In the genomic region with DNA sequence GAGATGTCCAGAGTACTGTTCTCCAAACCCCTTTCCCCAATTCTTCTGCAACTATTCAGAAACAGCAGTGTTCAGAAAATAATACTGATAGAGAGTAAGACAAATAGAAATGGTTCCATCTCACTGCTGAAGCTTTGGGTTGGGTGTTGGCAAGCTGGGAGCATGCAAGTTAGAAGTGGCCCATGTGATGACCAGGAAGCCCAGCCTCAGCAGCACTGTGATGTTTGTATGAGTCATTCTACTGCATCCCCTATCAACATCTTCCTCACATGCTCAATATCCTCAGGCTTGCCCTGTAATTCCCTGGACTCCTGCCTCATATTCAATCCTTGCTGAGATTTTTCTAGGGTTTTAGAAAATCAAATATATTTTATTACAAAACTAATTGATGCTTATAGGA, we compare ENCODE assay signal across 12 cellular contexts.
DNase-seq lines count a peak whose midpoint lies in the region; ATAC-seq and TF ChIP-seq lines count a peak whose summit lies in the region.
"Had no signal": no experiment of that assay in that cellular context is flagged by ENCODE, and none has a peak within 500 bp of the region (broad histone marks: within the 10 kb centered on the region; RNA-seq: fewer than 3 reads in every experiment).

No MANE protein-coding gene starts in this region.

- no peaks in the 10 kb centered on the region for H3F3A ChIP-seq in neural progenitor cell (ENCODE audit: low read depth)

- no peaks in the 10 kb centered on the region for H3K36me3 Mint-ChIP-seq in neural progenitor cell
- no peaks in the 10 kb centered on the region for H3K36me3 Mint-ChIP-seq in activated CD4-positive, alpha-beta memory T cell treated with anti-CD3 and anti-CD28 coated beads for 36 hours

- H4K20me1 ChIP-seq in neural progenitor cell (ENCODE audit: low read depth) = no peaks in the 10 kb centered on the region
- no peaks in the 10 kb centered on the region for H4K20me1 ChIP-seq in OCI-LY7 (ENCODE audit: insufficient read depth, low read length)

- H3K4me1 Mint-ChIP-seq in neural progenitor cell = no peaks in the 10 kb centered on the region
- H3K4me1 Mint-ChIP-seq in activated CD4-positive, alpha-beta memory T cell treated with anti-CD3 and anti-CD28 coated beads for 36 hours (ENCODE audit: low read depth) = no peaks in the 10 kb centered on the region

- H3K4me3 Mint-ChIP-seq in neural progenitor cell = no peak overlapping the region
- H3K4me3 Mint-ChIP-seq in activated CD4-positive, alpha-beta memory T cell treated with anti-CD3 and anti-CD28 coated beads for 36 hours = no peak overlapping the region
- H3K4me3 Mint-ChIP-seq: endodermal cell had no signal

- TF ChIP-seq CTCF in astrocyte of the spinal cord (IDR thresholded peaks at IDR 0.05; ENCODE audit: low read depth, low read length) (no peak), neural progenitor cell (IDR thresholded peaks at IDR 0.05) (no peak), OCI-LY7 (conservative IDR thresholded peaks at IDR 0.05; ENCODE audit: low read length) (no peak)

- no peaks in the 10 kb centered on the region for H3K27me3 Mint-ChIP-seq in neural progenitor cell (ENCODE audit: insufficient read depth, low read depth)
- H3K27me3 Mint-ChIP-seq in activated CD4-positive, alpha-beta memory T cell treated with anti-CD3 and anti-CD28 coated beads for 36 hours = no peaks in the 10 kb centered on the region

- H3K9me2 ChIP-seq in OCI-LY7 (ENCODE audit: insufficient read depth, low read length) = no peaks in the 10 kb centered on the region

- no peaks in the 10 kb centered on the region for H3K27me3 ChIP-seq in neural progenitor cell

- POLR2A ChIA-PET in activated CD4-positive, alpha-beta memory T cell treated with anti-CD3 and anti-CD28 coated beads for 36 hours (lab: Charles Lee) = no interaction called here
- POLR2A ChIA-PET in OCI-LY7 (lab: Charles Lee) = no interaction called here

- no peak overlapping the region for H3K27ac Mint-ChIP-seq in neural progenitor cell
- no peak overlapping the region for H3K27ac Mint-ChIP-seq in activated CD4-positive, alpha-beta memory T cell treated with anti-CD3 and anti-CD28 coated beads for 36 hours
- H3K27ac Mint-ChIP-seq: endodermal cell had no signal

- H3K4me2 ChIP-seq in neural progenitor cell (no peak overlapping the region), OCI-LY7 (ENCODE audit: low read length) (no peak overlapping the region)
- H3K4me2 ChIP-seq: A549 had no signal

- H3K9me3 ChIP-seq in neural progenitor cell (ENCODE audit: low read depth) (no peaks in the 10 kb centered on the region), OCI-LY7 (ENCODE audit: low read length) (no peaks in the 10 kb centered on the region)
- H3K9me3 ChIP-seq: A549 had no signal

- CTCF ChIA-PET in activated CD4-positive, alpha-beta memory T cell treated with anti-CD3 and anti-CD28 coated beads for 36 hours (lab: Charles Lee) = no interaction called here
- CTCF ChIA-PET in OCI-LY7 (lab: Charles Lee; ENCODE audit: unreplicated experiment) = no interaction called here

- H3K9ac ChIP-seq in neural progenitor cell = no peak overlapping the region

- no peaks in the 10 kb centered on the region for H3K9me3 Mint-ChIP-seq in neural progenitor cell
- no peaks in the 10 kb centered on the region for H3K9me3 Mint-ChIP-seq in activated CD4-positive, alpha-beta memory T cell treated with anti-CD3 and anti-CD28 coated beads for 36 hours
- H3K9me3 Mint-ChIP-seq: endodermal cell had no signal

- H3K4me3 ChIP-seq in astrocyte of the spinal cord (ENCODE audit: low read depth, low read length) (no peak overlapping the region), neural progenitor cell (no peak overlapping the region), OCI-LY7 (ENCODE audit: low read depth, low read length, poor library complexity, severe bottlenecking) (no peak overlapping the region)
- H3K4me3 ChIP-seq: A549 had no signal

- no peaks in the 10 kb centered on the region for H3K4me1 ChIP-seq in neural progenitor cell
- no peaks in the 10 kb centered on the region for H3K4me1 ChIP-seq in OCI-LY7 (ENCODE audit: insufficient read depth, low read length, poor library complexity, severe bottlenecking)
- H3K4me1 ChIP-seq: A549 had no signal

- no TSS peak for BruUV-seq in OCI-LY7 (replicated peaks; lab: Mats Ljungman, UMichigan)

- DNase-seq in AG08395 (ENCODE audit: low spot score) = peak; percentile 30
- peak; percentile 3 for DNase-seq in astrocyte of the spinal cord (ENCODE audit: low read depth, low spot score)
- DNase-seq in neural progenitor cell (ENCODE audit: low spot score) = no peak
- no peak for DNase-seq in activated CD4-positive, alpha-beta memory T cell treated with anti-CD3 and anti-CD28 coated beads for 36 hours
- DNase-seq in OCI-LY7 (ENCODE audit: low spot score) = no peak
- DNase-seq: endodermal cell, midbrain had no signal

- H2AFZ ChIP-seq in neural progenitor cell (replicated peaks) (no peak overlapping the region), OCI-LY7 (ENCODE audit: low read length) (no peak overlapping the region)

- no peaks in the 10 kb centered on the region for H3K36me3 ChIP-seq in neural progenitor cell
- H3K36me3 ChIP-seq in OCI-LY7 (ENCODE audit: insufficient read depth, low read length) = no peaks in the 10 kb centered on the region

- H3K27ac ChIP-seq in neural progenitor cell (no peak overlapping the region), OCI-LY7 (ENCODE audit: low read depth, low read length, poor library complexity, severe bottlenecking) (no peak overlapping the region)
- H3K27ac ChIP-seq: A549 had no signal

- H3K79me2 ChIP-seq in neural progenitor cell (ENCODE audit: low read depth) (no peaks in the 10 kb centered on the region), OCI-LY7 (ENCODE audit: insufficient read depth, low read depth, low read length) (no peaks in the 10 kb centered on the region)

- ATAC-seq in GM19463 (IDR thresholded peaks at IDR 0.05; ENCODE audit: unreplicated experiment) (peak; percentile 29), HG03064 (IDR thresholded peaks at IDR 0.05; ENCODE audit: low read depth, unreplicated experiment) (peak; percentile 39), HG02763 (IDR thresholded peaks at IDR 0.05; ENCODE audit: unreplicated experiment) (no peak)
- ATAC-seq: A549, Panc1 had no signal

- intact Hi-C loops in activated CD4-positive, alpha-beta memory T cell treated with anti-CD3 and anti-CD28 coated beads for 36 hours (cut with micrococcal nuclease) = no loop called here
- intact Hi-C loops in OCI-LY7 (cut with micrococcal nuclease; ENCODE audit: unreplicated experiment) = no loop called here

- in situ Hi-C loops in astrocyte of the spinal cord (cut with HindIII; ENCODE audit: low sequenced_read_pairs) = no loop called here

Comparison
In these comparisons a context has a peak if more than half of its experiments do, and no peak if none do; other contexts are left out.
1. DNase-seq: peak in AG08395 (single experiment) and astrocyte of the spinal cord (single experiment); none in neural progenitor cell (single experiment), activated CD4-positive, alpha-beta memory T cell treated with anti-CD3 and anti-CD28 coated beads for 36 hours (single experiment) and OCI-LY7 (single experiment).